Comparison of ENCODE assay signal across 8 cellular contexts in the genomic region with DNA sequence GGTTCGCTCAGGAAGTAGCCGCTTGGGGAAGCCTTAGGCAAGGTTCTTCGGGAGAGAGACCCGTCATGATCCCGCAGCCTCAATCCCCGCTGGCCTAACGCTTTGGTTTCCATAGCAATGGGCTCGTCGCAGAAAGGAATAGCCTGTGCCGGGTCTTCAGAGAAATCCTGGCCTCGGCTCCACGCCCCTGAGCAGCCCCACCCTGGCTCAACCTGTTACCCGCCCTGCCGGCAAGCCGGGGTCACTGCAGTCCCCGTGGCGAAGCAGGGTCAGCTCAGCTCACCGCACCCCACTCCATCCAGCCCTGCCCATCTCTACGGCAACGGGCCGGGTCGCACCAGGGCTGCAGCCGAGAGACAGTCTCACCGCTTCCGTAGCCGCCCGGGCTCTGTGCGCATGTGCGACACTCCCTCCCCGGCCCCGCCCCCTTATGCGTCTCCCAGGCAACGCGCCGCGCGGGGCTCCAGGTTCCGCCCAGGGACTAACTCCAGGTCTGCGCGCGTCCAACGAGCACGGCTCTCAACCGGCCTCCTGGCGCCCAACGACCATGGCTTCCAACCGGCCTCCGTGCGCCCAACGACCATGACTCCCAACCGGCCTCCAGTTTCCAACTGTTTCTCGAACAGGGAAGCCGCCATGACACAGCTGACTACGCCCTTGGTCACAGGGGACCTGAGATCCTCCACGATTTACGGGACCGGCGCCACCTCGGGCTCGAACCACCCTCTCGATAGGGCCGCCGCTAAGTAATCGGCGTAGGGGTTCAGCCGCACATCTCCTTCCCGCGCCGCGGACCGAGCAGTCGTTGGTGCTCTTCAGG. TPM values are rescaled to one million over a fixed set of nuclear protein-coding genes. Genes with fewer than 3 reads are reported as not detected.
A peak's percentile ranks its signal among the peaks of the same experiment; 100 is the strongest.
DNase-seq lines count a peak whose midpoint lies in the region; ATAC-seq and TF ChIP-seq lines count a peak whose summit lies in the region.

A gene (minus strand): TSS at position 390 of the 820 bp plus-strand sequence. CDS start 3,872 bp downstream, outside the sequence.

- H3K4me1 ChIP-seq in mammary epithelial cell (ENCODE audit: insufficient read depth, low read length) (peaks cover 17% of the 10 kb centered on the region), iPS-20b (ENCODE audit: insufficient read depth, low read length) (peaks cover 8% of the 10 kb centered on the region; the same call in 1 of the 2 replicates)

- H3K9me3 ChIP-seq in WERI-Rb-1 (ENCODE audit: severe bottlenecking), result no peaks in the 10 kb centered on the region
- H3K9me3 ChIP-seq in mammary epithelial cell (replicated peaks; ENCODE audit: insufficient read depth, low read length), result no peaks in the 10 kb centered on the region
- no peaks in the 10 kb centered on the region for H3K9me3 ChIP-seq in iPS-20b (ENCODE audit: insufficient read depth, low read depth, low read length)

- CTCF ChIA-PET in AG04449 (lab: Yijun Ruan, JAX), result interaction anchor here (0.8 to 2.9 kb wide), 5 partner anchors 13 to 87 kb away, joined by 3 to 14 read pairs (median 4); no protein-coding TSS in a partner anchor
- CTCF ChIA-PET in mammary epithelial cell (lab: Charles Lee; ENCODE audit: low non-redundant PET), result no interaction called here

- H3K36me3 ChIP-seq in WERI-Rb-1 (peaks cover 10% of the 10 kb centered on the region), mammary epithelial cell (ENCODE audit: insufficient read depth, low read length) (no peaks in the 10 kb centered on the region), iPS-20b (ENCODE audit: insufficient read depth, low read depth, low read length) (peaks cover 5% of the 10 kb centered on the region; the same call in 1 of the 2 replicates)

- ATAC-seq in GM18867 (IDR thresholded peaks at IDR 0.05; ENCODE audit: unreplicated experiment) (peak; percentile 92), HG03108 (IDR thresholded peaks at IDR 0.05; ENCODE audit: unreplicated experiment) (peak; percentile 81)

- peak within 1 kb of the TSS; percentile 99 for H2AFZ ChIP-seq in mammary epithelial cell (ENCODE audit: low read depth, low read length)

- WGBS in mammary epithelial cell (ENCODE audit: low coverage, missing lambda C conversion rate), result 2% methylated on average over 20 of the region's 72 CpGs

- POLR2A ChIA-PET in AG04449 (lab: Yijun Ruan, JAX), result no interaction called here

- H3K79me2 ChIP-seq in mammary epithelial cell (ENCODE audit: insufficient read depth, low read length), result no peaks in the 10 kb centered on the region

- peak within 1 kb of the TSS; percentile 99 for H3K4me2 ChIP-seq in mammary epithelial cell (ENCODE audit: insufficient read depth, low read depth, low read length)

- H3K9ac ChIP-seq in mammary epithelial cell (ENCODE audit: insufficient read depth, low read length) (peak within 1 kb of the TSS; percentile 73), iPS-20b (ENCODE audit: low read depth, low read length) (peak within 1 kb of the TSS; percentile 74; the same call in 1 of the 2 replicates)

- H3K27me3 ChIP-seq in WERI-Rb-1 (ENCODE audit: insufficient read depth, low read depth, severe bottlenecking) (no peaks in the 10 kb centered on the region), mammary epithelial cell (ENCODE audit: insufficient read depth, low read length) (no peaks in the 10 kb centered on the region), iPS-20b (ENCODE audit: insufficient read depth, low read length) (peaks cover 28% of the 10 kb centered on the region)

- in situ Hi-C loops in mammary epithelial cell (cut with MboI; ENCODE audit: low sequenced_read_pairs in 2 of 2), result no loop called here

- peak; percentile 36 for TF ChIP-seq CTCF in AG04449 (IDR thresholded peaks at IDR 0.05; ENCODE audit: insufficient read depth, low read length, missing control alignments)
- TF ChIP-seq CTCF in WERI-Rb-1 (IDR thresholded peaks at IDR 0.05; ENCODE audit: low read depth, low read length), result peak; percentile 59
- TF ChIP-seq CTCF in mammary epithelial cell (conservative IDR thresholded peaks at IDR 0.05 in 1 of 2, IDR thresholded peaks at IDR 0.05 in 1 of 2; ENCODE audit: extremely low read depth in 1 of 2, insufficient read depth in 1 of 2, low read depth in 1 of 2, low read length in 2 of 2), result peak; percentile 36 to 41

- dilution Hi-C loops in mammary epithelial cell (cut with HindIII; ENCODE audit: low sequenced_read_pairs), result no loop called here

- no peaks in the 10 kb centered on the region for H4K20me1 ChIP-seq in mammary epithelial cell (ENCODE audit: insufficient read depth, low read length)

- H3K27ac ChIP-seq in WERI-Rb-1 (peak within 1 kb of the TSS; percentile 94), mammary epithelial cell (ENCODE audit: insufficient read depth, low read depth, low read length) (peak within 1 kb of the TSS; percentile 65), iPS-20b (ENCODE audit: low read length) (no peak within 1 kb of the TSS), skin epidermis (peak within 1 kb of the TSS; percentile 30 to 82 (median 72))

- H3K4me3 ChIP-seq in AG04449 (ENCODE audit: low read depth, low read length) (peak within 1 kb of the TSS; percentile 90), WERI-Rb-1 (ENCODE audit: low read depth, low read length) (peak within 1 kb of the TSS; percentile 74), mammary epithelial cell (replicated peaks in 1 of 3; ENCODE audit: insufficient read depth in 1 of 3, low read depth in 2 of 3, low read length in 3 of 3) (peak within 1 kb of the TSS; percentile 66 to 76 (median 71)), iPS-20b (ENCODE audit: low read length) (peak within 1 kb of the TSS; percentile 85), skin epidermis (peak within 1 kb of the TSS; percentile 59 to 90 (median 73))

- BruUV-seq in mammary epithelial cell (replicated peaks; lab: Mats Ljungman, UMichigan), result no TSS peak

- DNase-seq in AG04449 (ENCODE audit: low read depth, low spot score) (no peak), NCI-H2196 (lab: John Stamatoyannopoulos, UW; ENCODE audit: unreplicated experiment) (peak; percentile 77), WERI-Rb-1 (peak; percentile 97), mammary epithelial cell (peak; percentile 93)

- intact Hi-C loops in mammary epithelial cell (cut with micrococcal nuclease), result loop anchor here (1.0 kb wide), 2 partner anchors 33 to 88 kb away; no protein-coding TSS in a partner anchor

RNA-seq across cellular contexts. Expression of the gene that starts here (rescaled TPM):
- total RNA-seq in mammary epithelial cell, result 10 to 100 TPM in 1 of 2 donors, 1 to 10 TPM in 1; 8.3 to 10.5 TPM
- polyA plus RNA-seq in mammary epithelial cell, result 15.0 TPM
- 22.5 TPM for polyA minus RNA-seq in mammary epithelial cell
